In genomic region chr1:26666855-26667254, GRCh38 we compare ENCODE assay signal across 17 cellular contexts. TPM values are rescaled to one million over a fixed set of nuclear protein-coding genes. Genes with fewer than 3 reads are reported as not detected.
DNase-seq lines count a peak whose midpoint lies in the region; ATAC-seq, FAIRE-seq and TF ChIP-seq lines count a peak whose summit lies in the region.
"Had no signal": no experiment of that assay in that cellular context is flagged by ENCODE, and none has a peak within 500 bp of the region (broad histone marks: within the 10 kb centered on the region; RNA-seq: fewer than 3 reads in every experiment).

No MANE protein-coding gene starts in this region.

- no peaks in the 10 kb centered on the region for H3K9me3 Mint-ChIP-seq in activated naive CD4-positive, alpha-beta T cell treated with anti-CD3 and anti-CD28 coated beads, Interleukin-2, amount 50 U/mL, for 72 hours
- no peaks in the 10 kb centered on the region for H3K9me3 Mint-ChIP-seq in stimulated activated memory B cell treated with anti-CD40 and anti-IgM and Interleukin-4, amounts not matched to agents 10 μg/mL and 1 μg/mL and 100 μg/mL, for 72 hours
- no peaks in the 10 kb centered on the region for H3K9me3 Mint-ChIP-seq in type B pancreatic cell
- H3K9me3 Mint-ChIP-seq: activated T-helper 1 cell treated with anti-CD3 and anti-CD28 coated beads, Interleukin-12 subunit alpha, Interleukin-12 subunit beta, Interleukin-2, Interleukin-4 antibody, amounts not matched to agents 30 ng/mL and 10 ng/mL and 1 ng/mL, durations not matched to agents 14 hours and 24 hours and 36 hours; nephron had no signal

- intact Hi-C loops in endothelial cell of umbilical vein (cut with micrococcal nuclease) (no loop called here), gastrocnemius medialis (cut with DNase I; ENCODE audit: low total_unique reads) (no loop called here)

- no peak overlapping the region for H3K4me2 ChIP-seq in endothelial cell of umbilical vein (ENCODE audit: insufficient read depth, low read length)

- ATAC-seq in activated naive CD4-positive, alpha-beta T cell treated with anti-CD3 and anti-CD28 coated beads, Interleukin-2, amount 50 U/mL, for 72 hours = peak; percentile 80 to 93
- peak; percentile 87 to 98 for ATAC-seq in gastrocnemius medialis
- ATAC-seq in stimulated activated memory B cell treated with anti-CD40 and anti-IgM and Interleukin-4, amounts not matched to agents 10 μg/mL and 1 μg/mL and 100 μg/mL, for 72 hours = no peak
- ATAC-seq in GM19328 (IDR thresholded peaks at IDR 0.05; ENCODE audit: unreplicated experiment) = no peak
- ATAC-seq: Right ventricle myocardium inferior had no signal

- H3K36me3 ChIP-seq in endothelial cell of umbilical vein (ENCODE audit: control insufficient read depth in 2 of 2, extremely low read depth in 1 of 2, insufficient read depth in 2 of 2, low read length in 2 of 2) = no peaks in the 10 kb centered on the region
- H3K36me3 ChIP-seq in gastrocnemius medialis = no peaks in the 10 kb centered on the region
- H3K36me3 ChIP-seq: ascending aorta had no signal

- H4K20me1 ChIP-seq in endothelial cell of umbilical vein (replicated peaks; ENCODE audit: control insufficient read depth, extremely low read depth, insufficient read depth, low read length) = no peaks in the 10 kb centered on the region

- TF ChIP-seq CTCF in endothelial cell of umbilical vein (IDR thresholded peaks at IDR 0.05; ENCODE audit: extremely low read depth in 1 of 2, insufficient read depth in 1 of 2, low read depth in 1 of 2, low read length in 2 of 2) = no peak
- no peak for TF ChIP-seq CTCF in gastrocnemius medialis (IDR thresholded peaks at IDR 0.05 in 4 of 5, conservative IDR thresholded peaks at IDR 0.05 in 1 of 5)
- no peak for TF ChIP-seq CTCF in type B pancreatic cell (conservative IDR thresholded peaks at IDR 0.05)

- H3K36me3 Mint-ChIP-seq in activated naive CD4-positive, alpha-beta T cell treated with anti-CD3 and anti-CD28 coated beads, Interleukin-2, amount 50 U/mL, for 72 hours = no peaks in the 10 kb centered on the region
- no peaks in the 10 kb centered on the region for H3K36me3 Mint-ChIP-seq in stimulated activated memory B cell treated with anti-CD40 and anti-IgM and Interleukin-4, amounts not matched to agents 10 μg/mL and 1 μg/mL and 100 μg/mL, for 72 hours
- no peaks in the 10 kb centered on the region for H3K36me3 Mint-ChIP-seq in type B pancreatic cell

- POLR2A ChIA-PET in endothelial cell of umbilical vein (lab: Charles Lee) = no interaction called here

- DNase-seq in activated naive CD4-positive, alpha-beta T cell treated with anti-CD3 and anti-CD28 coated beads, Interleukin-2, amount 50 U/mL, for 72 hours (ENCODE audit: low spot score in 2 of 2) = peak in 1 of 2 donors; percentile 11
- no peak for DNase-seq in activated naive CD4-positive, alpha-beta T cell treated with anti-CD3 and anti-CD28 coated beads, Interleukin-2, amount 50 U/mL, for 16 hours
- peak; percentile 6 for DNase-seq in MV-4-11 (lab: John Stamatoyannopoulos, UW)
- DNase-seq in endothelial cell of umbilical vein (ENCODE audit: low read depth, low spot score) = no peak
- peak in 1 of 2 donors; percentile 25 for DNase-seq in gastrocnemius medialis
- DNase-seq in type B pancreatic cell (ENCODE audit: extremely low spot score, unreplicated experiment) = no peak
- DNase-seq: Caco-2, dermis blood vessel endothelial cell, NCI-H82, retina, trophoblast cell had no signal

- no peaks in the 10 kb centered on the region for H3K9me1 ChIP-seq in endothelial cell of umbilical vein (replicated peaks; ENCODE audit: control insufficient read depth, extremely low read depth, insufficient read depth, low read length)

- H3K4me3 Mint-ChIP-seq in stimulated activated memory B cell treated with anti-CD40 and anti-IgM and Interleukin-4, amounts not matched to agents 10 μg/mL and 1 μg/mL and 100 μg/mL, for 72 hours = no peak overlapping the region
- no peak overlapping the region for H3K4me3 Mint-ChIP-seq in type B pancreatic cell
- H3K4me3 Mint-ChIP-seq: activated T-helper 1 cell treated with anti-CD3 and anti-CD28 coated beads, Interleukin-12 subunit alpha, Interleukin-12 subunit beta, Interleukin-2, Interleukin-4 antibody, amounts not matched to agents 30 ng/mL and 10 ng/mL and 1 ng/mL, durations not matched to agents 14 hours and 24 hours and 36 hours; nephron had no signal

- H3K4me3 ChIP-seq in endothelial cell of umbilical vein (replicated peaks in 1 of 3; ENCODE audit: insufficient read depth in 1 of 3, low read depth in 1 of 3, low read length in 3 of 3) (no peak overlapping the region), gastrocnemius medialis (no peak overlapping the region)
- H3K4me3 ChIP-seq: ascending aorta had no signal

- H3K9me3 ChIP-seq in endothelial cell of umbilical vein (replicated peaks; ENCODE audit: control insufficient read depth, insufficient read depth, low read length) (no peaks in the 10 kb centered on the region), gastrocnemius medialis (no peaks in the 10 kb centered on the region)
- H3K9me3 ChIP-seq: ascending aorta, Caco-2 had no signal

- TF ChIP-seq POLR2A in endothelial cell of umbilical vein (IDR thresholded peaks at IDR 0.05; ENCODE audit: low read depth, low read length) (no peak), gastrocnemius medialis (IDR thresholded peaks at IDR 0.05) (no peak)

- no peaks in the 10 kb centered on the region for H3K27me3 Mint-ChIP-seq in stimulated activated memory B cell treated with anti-CD40 and anti-IgM and Interleukin-4, amounts not matched to agents 10 μg/mL and 1 μg/mL and 100 μg/mL, for 72 hours
- H3K27me3 Mint-ChIP-seq in type B pancreatic cell = no peaks in the 10 kb centered on the region

- H3K27ac ChIP-seq in endothelial cell of umbilical vein (ENCODE audit: insufficient read depth, low read depth, low read length) = no peak overlapping the region
- no peak overlapping the region for H3K27ac ChIP-seq in gastrocnemius medialis
- H3K27ac ChIP-seq: ascending aorta had no signal

- in situ Hi-C loops in gastrocnemius medialis (cut with MboI; ENCODE audit: low sequenced_read_pairs in 4 of 4) = no loop called here

- H3K4me1 ChIP-seq in endothelial cell of umbilical vein (ENCODE audit: control insufficient read depth, extremely low read depth, insufficient read depth, low read length) = no peaks in the 10 kb centered on the region
- no peaks in the 10 kb centered on the region for H3K4me1 ChIP-seq in gastrocnemius medialis
- H3K4me1 ChIP-seq: ascending aorta, Caco-2 had no signal

- H3K27me3 ChIP-seq in endothelial cell of umbilical vein (ENCODE audit: control insufficient read depth in 2 of 2, insufficient read depth in 2 of 2, low read length in 2 of 2) (peaks cover 0 to 2% of the 10 kb centered on the region in 2 experiments), gastrocnemius medialis (no peaks in the 10 kb centered on the region)
- H3K27me3 ChIP-seq: ascending aorta had no signal

- no peak overlapping the region for H3K9ac ChIP-seq in endothelial cell of umbilical vein (replicated peaks; ENCODE audit: extremely low read depth, insufficient read depth, low read length)

- dilution Hi-C loops in endothelial cell of umbilical vein (cut with MboI; ENCODE audit: extremely low pct_ligation_motif_present, low sequenced_read_pairs) = no loop called here

- H3K79me2 ChIP-seq in endothelial cell of umbilical vein (ENCODE audit: control insufficient read depth, insufficient read depth, low read length) = no peaks in the 10 kb centered on the region

- no peak for FAIRE-seq in endothelial cell of umbilical vein (lab: Jason Lieb, UNC)

- CTCF ChIA-PET in endothelial cell of umbilical vein (lab: Charles Lee) = interaction anchor here (1.2 to 2.3 kb wide), 5 partner anchors 10 to 26 kb away, joined by 3 to 7 read pairs (median 3); no protein-coding TSS in a partner anchor

- no peaks in the 10 kb centered on the region for H3K4me1 Mint-ChIP-seq in stimulated activated memory B cell treated with anti-CD40 and anti-IgM and Interleukin-4, amounts not matched to agents 10 μg/mL and 1 μg/mL and 100 μg/mL, for 72 hours
- H3K4me1 Mint-ChIP-seq in type B pancreatic cell (ENCODE audit: unreplicated experiment) = no peaks in the 10 kb centered on the region
- H3K4me1 Mint-ChIP-seq: nephron had no signal

- H3K27ac Mint-ChIP-seq in activated naive CD4-positive, alpha-beta T cell treated with anti-CD3 and anti-CD28 coated beads, Interleukin-2, amount 50 U/mL, for 72 hours = no peak overlapping the region
- H3K27ac Mint-ChIP-seq in stimulated activated memory B cell treated with anti-CD40 and anti-IgM and Interleukin-4, amounts not matched to agents 10 μg/mL and 1 μg/mL and 100 μg/mL, for 72 hours = no peak overlapping the region
- H3K27ac Mint-ChIP-seq in type B pancreatic cell = no peak overlapping the region
- H3K27ac Mint-ChIP-seq: activated T-helper 1 cell treated with anti-CD3 and anti-CD28 coated beads, Interleukin-12 subunit alpha, Interleukin-12 subunit beta, Interleukin-2, Interleukin-4 antibody, amounts not matched to agents 30 ng/mL and 10 ng/mL and 1 ng/mL, durations not matched to agents 14 hours and 24 hours and 36 hours; nephron had no signal

- no peak overlapping the region for H2AFZ ChIP-seq in endothelial cell of umbilical vein (ENCODE audit: low read depth, low read length)

- BruUV-seq in endothelial cell of umbilical vein (replicated peaks; lab: Mats Ljungman, UMichigan) = no TSS peak

TF ChIP-seq in endothelial cell of umbilical vein, 7 proteins besides CTCF, POLR2A, EP300 and RAD21:
- TF ChIP-seq FOS (IDR thresholded peaks at IDR 0.05; ENCODE audit: borderline replicate concordance, insufficient read depth, low read length) = no peak
- TF ChIP-seq JUN (IDR thresholded peaks at IDR 0.05; ENCODE audit: borderline replicate concordance, insufficient read depth, insufficient read length, low read depth) = peak; percentile 18

RNA-seq across cellular contexts. Expression of gene ARID1A, which starts 29.0 kb away (rescaled TPM):
- total RNA-seq in activated naive CD4-positive, alpha-beta T cell treated with anti-CD3 and anti-CD28 coated beads, Interleukin-2, amount 50 U/mL, for 72 hours = 100 to 1,000 TPM; 110 to 116 TPM
- total RNA-seq in endothelial cell of umbilical vein (67.0 and 77.2 TPM in 2 replicates), gastrocnemius medialis (10 to 100 TPM; 22.3 to 51.0 (median 35.0) TPM), type B pancreatic cell (ENCODE audit: low replicate concordance) (106 and 121 TPM in 2 replicates)
- 36.9 and 39.0 TPM in 2 replicates for polyA plus RNA-seq in endothelial cell of umbilical vein
- 33.9 and 37.5 TPM in 2 replicates for polyA plus RNA-seq in endothelial cell of umbilical vein (2011; cell fraction: cytosol; rRNA removed)
- 69.0 and 81.0 TPM in 2 replicates for polyA plus RNA-seq in endothelial cell of umbilical vein (2011; cell fraction: nucleus; rRNA removed)
- 30.6 and 34.7 TPM in 2 replicates for polyA plus RNA-seq in endothelial cell of umbilical vein (2012)
- polyA minus RNA-seq in endothelial cell of umbilical vein = 57.2 and 66.1 TPM in 2 replicates
- 22.1 TPM for polyA minus RNA-seq in endothelial cell of umbilical vein (2011; cell fraction: cytosol; rRNA and poly(A)+ RNA removed)
- 54.8 and 54.9 TPM in 2 replicates for polyA minus RNA-seq in endothelial cell of umbilical vein (2011; cell fraction: nucleus; rRNA and poly(A)+ RNA removed)

Comparison
In these comparisons a context has a peak if more than half of its experiments do, and no peak if none do; other contexts are left out.
1. ATAC-seq: peak in activated naive CD4-positive, alpha-beta T cell treated with anti-CD3 and anti-CD28 coated beads, Interleukin-2, amount 50 U/mL, for 72 hours (2 of 2) and gastrocnemius medialis (2 of 2); none in stimulated activated memory B cell treated with anti-CD40 and anti-IgM and Interleukin-4, amounts not matched to agents 10 μg/mL and 1 μg/mL and 100 μg/mL, for 72 hours (single experiment) and GM19328 (single experiment).